30 cellular contexts compared by ENCODE assay signal in the genomic region with DNA sequence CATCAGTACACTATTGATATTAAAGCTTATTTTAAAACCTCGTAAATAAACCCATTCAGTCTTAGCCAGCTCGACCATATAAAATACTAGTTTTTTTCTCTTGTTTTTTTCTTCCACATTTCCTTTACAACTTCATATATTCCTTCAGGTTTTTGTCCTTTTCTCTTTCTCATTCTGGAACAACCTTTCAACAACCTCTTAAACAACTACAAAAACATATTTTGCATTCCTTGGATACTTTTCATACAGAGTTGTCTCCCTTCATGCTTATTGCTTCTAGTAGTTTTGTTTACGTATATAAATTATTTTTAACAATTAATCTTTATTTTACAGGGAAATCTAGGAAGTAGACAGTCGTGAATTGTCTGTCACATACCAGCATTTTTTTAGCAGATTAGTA. TPM values are rescaled to one million over a fixed set of nuclear protein-coding genes. Genes with fewer than 3 reads are reported as not detected.
DNase-seq lines count a peak whose midpoint lies in the region; FAIRE-seq and TF ChIP-seq lines count a peak whose summit lies in the region.
"Had no signal": no experiment of that assay in that cellular context is flagged by ENCODE, and none has a peak within 500 bp of the region (broad histone marks: within the 10 kb centered on the region; RNA-seq: fewer than 3 reads in every experiment).

No MANE protein-coding gene starts in this region.

- no peak overlapping the region for H3K14ac ChIP-seq in neuronal stem cell (ENCODE audit: low read length)

- H3K4me3 Mint-ChIP-seq in HFFc6 (no peak overlapping the region), astrocyte (ENCODE audit: unreplicated experiment) (no peak overlapping the region), nephron (no peak overlapping the region)
- H3K4me3 Mint-ChIP-seq: activated CD8-positive, alpha-beta memory T cell treated with anti-CD3 and anti-CD28 coated beads, Interleukin-2, amount 10 ng/mL, durations not matched to agents 7 days and 5 days; activated T-cell treated with anti-CD3 and anti-CD28 coated beads, Interleukin-2, amount 50 U/mL, for 4 hours had no signal

- H4K20me1 ChIP-seq in astrocyte (ENCODE audit: insufficient read depth, low read length): no peaks in the 10 kb centered on the region

- no peak overlapping the region for H2BK12ac ChIP-seq in neuronal stem cell (ENCODE audit: low read length)

- no peak overlapping the region for H2BK120ac ChIP-seq in neuronal stem cell (ENCODE audit: low read depth, low read length)

- H3K27me3 Mint-ChIP-seq in HFFc6 (ENCODE audit: insufficient read depth): peaks cover 1% of the 10 kb centered on the region; the same call in 1 of the 2 replicates
- no peaks in the 10 kb centered on the region for H3K27me3 Mint-ChIP-seq in astrocyte (ENCODE audit: low read depth, unreplicated experiment)
- no peaks in the 10 kb centered on the region for H3K27me3 Mint-ChIP-seq in nephron (ENCODE audit: low read depth)
- H3K27me3 Mint-ChIP-seq: activated CD8-positive, alpha-beta memory T cell treated with anti-CD3 and anti-CD28 coated beads, Interleukin-2, amount 10 ng/mL, durations not matched to agents 7 days and 5 days had no signal

- H2AFZ ChIP-seq in astrocyte (ENCODE audit: low read depth, low read length) (no peak overlapping the region), neuronal stem cell (ENCODE audit: low read length) (no peak overlapping the region)

- peak overlapping the region; percentile 14 for H3K27ac ChIP-seq in astrocyte (ENCODE audit: low read depth, low read length)
- H3K27ac ChIP-seq in neuronal stem cell (replicated peaks; ENCODE audit: low read length): no peak overlapping the region
- H3K27ac ChIP-seq: body of pancreas, C4-2B, dorsolateral prefrontal cortex, gastrocnemius medialis, pancreas had no signal

- no peak overlapping the region for H3K18ac ChIP-seq in neuronal stem cell (ENCODE audit: low read length)

- H3K36me3 ChIP-seq in astrocyte (ENCODE audit: insufficient read depth, low read length) (no peaks in the 10 kb centered on the region), neuronal stem cell (replicated peaks in 1 of 2; ENCODE audit: control insufficient read depth in 2 of 2, insufficient read depth in 2 of 2, low read length in 2 of 2) (no peaks in the 10 kb centered on the region)
- H3K36me3 ChIP-seq: gastrocnemius medialis, pancreas had no signal

- H3K9me3 ChIP-seq in astrocyte (ENCODE audit: insufficient read depth, low read depth, low read length) (no peaks in the 10 kb centered on the region), neuronal stem cell (replicated peaks in 1 of 2; ENCODE audit: control insufficient read depth in 2 of 2, insufficient read depth in 1 of 2, low read depth in 1 of 2, low read length in 2 of 2) (no peaks in the 10 kb centered on the region)
- H3K9me3 ChIP-seq: body of pancreas, gastrocnemius medialis, pancreas had no signal

- no peak overlapping the region for H2BK15ac ChIP-seq in neuronal stem cell (ENCODE audit: low read length)

- no peaks in the 10 kb centered on the region for H3K79me2 ChIP-seq in astrocyte (ENCODE audit: insufficient read depth, low read length)

- TF ChIP-seq CTCF in HFFc6 (IDR thresholded peaks at IDR 0.05) (no peak), astrocyte (IDR thresholded peaks at IDR 0.05; ENCODE audit: insufficient read depth, low read depth, low read length) (no peak), nephron (IDR thresholded peaks at IDR 0.05; ENCODE audit: unreplicated experiment in 3 of 3) (no peak)

- no peak overlapping the region for H2BK5ac ChIP-seq in neuronal stem cell (ENCODE audit: low read length)

- H3K79me1 ChIP-seq in neuronal stem cell (ENCODE audit: low read depth, low read length): no peaks in the 10 kb centered on the region

- no peak for FAIRE-seq in astrocyte (lab: Jason Lieb, UNC)
- FAIRE-seq: H1, HepG2, pancreas, RCC 7860 had no signal

- H3K23ac ChIP-seq in neuronal stem cell (ENCODE audit: low read depth, low read length, poor library complexity): no peak overlapping the region

- DNase-seq in EL (peak; percentile 31), HFFc6 (no peak), astrocyte (ENCODE audit: low read depth) (peak; percentile 33), neuronal stem cell (ENCODE audit: low spot score) (no peak), NCI-H187 treated with DMSO at 0.1 percent for 48 hours (lab: John Stamatoyannopoulos, UW) (no peak), SK-N-DZ (ENCODE audit: low spot score) (no peak), DMS 273 (lab: John Stamatoyannopoulos, UW; ENCODE audit: unreplicated experiment) (no peak)
- DNase-seq: activated CD4-positive, CD25-positive, alpha-beta regulatory T cell; activated CD8-positive, alpha-beta memory T cell treated with anti-CD3 and anti-CD28 coated beads, Interleukin-2, amount 10 ng/mL, durations not matched to agents 7 days and 5 days; activated gamma-delta T cell treated with Interleukin-2 at 50 U/mL for 16 hours; activated T-cell treated with anti-CD3 and anti-CD28 coated beads, Interleukin-2, amount 50 U/mL, for 4 hours; body of pancreas; cerebellar nuclear complex; DMS79; dorsolateral prefrontal cortex; gastrocnemius medialis; NCI-H146; NCI-H446 treated with DMSO at 0.1 percent for 48 hours; NCI-H82; pancreas; retina; SIG-M5; stimulated activated naive CD4-positive, alpha-beta T cell treated with Interleukin-2 at 50 U/mL for 16 hours; T-helper 1 cell had no signal

- H3K4me2 ChIP-seq in astrocyte (ENCODE audit: low read length) (peak overlapping the region; percentile 7), neuronal stem cell (ENCODE audit: insufficient read depth, low read length, poor library complexity, severe bottlenecking) (no peak overlapping the region)
- H3K4me2 ChIP-seq: smooth muscle cell had no signal

- H3K4me1 ChIP-seq in astrocyte (ENCODE audit: insufficient read depth, low read length): peaks cover 3% of the 10 kb centered on the region
- H3K4me1 ChIP-seq in neuronal stem cell (ENCODE audit: control insufficient read depth in 2 of 2, insufficient read depth in 1 of 2, low read depth in 1 of 2, low read length in 2 of 2): peaks cover 0 to 3% of the 10 kb centered on the region in 2 donors

- H3K9me3 Mint-ChIP-seq in HFFc6 (0 out of 2 replicates have a peak, but pooled peaks cover 6% of the 10 kb centered on the region), astrocyte (ENCODE audit: unreplicated experiment) (no peaks in the 10 kb centered on the region), nephron (peaks cover 7% of the 10 kb centered on the region)

- H3K4ac ChIP-seq in neuronal stem cell (ENCODE audit: low read length): no peak overlapping the region

- H3K4me1 Mint-ChIP-seq in HFFc6 (ENCODE audit: low read depth) (peaks cover 50% of the 10 kb centered on the region), astrocyte (ENCODE audit: low read depth, unreplicated experiment) (peaks cover 17% of the 10 kb centered on the region), nephron (peaks cover 41% of the 10 kb centered on the region)

- H3K4me3 ChIP-seq in astrocyte (ENCODE audit: insufficient read depth, low read depth, low read length) (no peak overlapping the region), neuronal stem cell (ENCODE audit: low read length in 2 of 2) (no peak overlapping the region)
- H3K4me3 ChIP-seq: body of pancreas, dorsolateral prefrontal cortex, gastrocnemius medialis, pancreas, smooth muscle cell had no signal

- H4K8ac ChIP-seq in neuronal stem cell (ENCODE audit: low read depth, low read length): no peak overlapping the region

- WGBS in neuronal stem cell (ENCODE audit: extremely low coverage in 2 of 2, insufficient read length in 2 of 2, insufficient replicate concordance in 1 of 2), 2 donors: 100% methylated on average over 2 of the region's 4 CpGs; no CpG with 5 or more reads in 1 of the 2 donors

- H3K9ac ChIP-seq in astrocyte (ENCODE audit: low read length): no peak overlapping the region
- H3K9ac ChIP-seq in neuronal stem cell (ENCODE audit: low read depth, low read length, poor library complexity): no peak overlapping the region

- H2AK5ac ChIP-seq in neuronal stem cell (ENCODE audit: low read depth, low read length): no peak overlapping the region

- H3K27ac Mint-ChIP-seq in HFFc6 (peak overlapping the region; percentile 0; the same call in 1 of the 2 replicates), astrocyte (ENCODE audit: unreplicated experiment) (no peak overlapping the region), nephron (peak overlapping the region; percentile 21 to 79 (median 58))
- H3K27ac Mint-ChIP-seq: activated CD8-positive, alpha-beta memory T cell treated with anti-CD3 and anti-CD28 coated beads, Interleukin-2, amount 10 ng/mL, durations not matched to agents 7 days and 5 days had no signal

- H3K36me3 Mint-ChIP-seq in HFFc6 (ENCODE audit: low read depth): peaks cover 10% of the 10 kb centered on the region
- H3K36me3 Mint-ChIP-seq in astrocyte (ENCODE audit: low read depth, unreplicated experiment): no peaks in the 10 kb centered on the region
- H3K36me3 Mint-ChIP-seq in nephron (ENCODE audit: low read depth): peaks cover 12% of the 10 kb centered on the region
- H3K36me3 Mint-ChIP-seq: activated CD8-positive, alpha-beta memory T cell treated with anti-CD3 and anti-CD28 coated beads, Interleukin-2, amount 10 ng/mL, durations not matched to agents 7 days and 5 days had no signal

- no peak overlapping the region for H4K91ac ChIP-seq in neuronal stem cell (ENCODE audit: low read depth, low read length, poor library complexity)

- H3K27me3 ChIP-seq in astrocyte (ENCODE audit: insufficient read depth, low read length) (no peaks in the 10 kb centered on the region), neuronal stem cell (ENCODE audit: control insufficient read depth in 3 of 3, insufficient read depth in 3 of 3, low read depth in 1 of 3, low read length in 3 of 3) (no peaks in the 10 kb centered on the region)
- H3K27me3 ChIP-seq: body of pancreas, dorsolateral prefrontal cortex, gastrocnemius medialis, pancreas had no signal

RNA-seq across cellular contexts. Expression of a gene that starts 41.2 kb away (rescaled TPM):
- 10 to 100 TPM; 41.1 to 53.6 (median 48.3) TPM for total RNA-seq in HFFc6 (2021; fragmentation: NEBNext Ultra II Directional; extraction: Animal tissue kit (Norgen Biotek cat#: 25700))
- total RNA-seq in astrocyte: 30.3 and 32.0 TPM in 2 replicates
- 35.3 TPM for polyA plus RNA-seq in neuronal stem cell (2013, experiment 1 of 2)
- 36.3 TPM for polyA plus RNA-seq in neuronal stem cell (2013, experiment 2 of 2)
- polyA plus RNA-seq in SK-N-DZ (2014; cell fraction: cytosol; rRNA removed): 38.0 and 38.1 TPM in 2 replicates
- 21.8 and 26.3 TPM in 2 replicates for polyA plus RNA-seq in SK-N-DZ (2014; cell fraction: nucleus; rRNA removed)

RNA-seq across cellular contexts. Expression of a gene that starts 58.2 kb away (rescaled TPM):
- total RNA-seq in HFFc6 (2021; fragmentation: NEBNext Ultra II Directional; extraction: Animal tissue kit (Norgen Biotek cat#: 25700)): 100 to 1,000 TPM; 200 to 250 (median 220) TPM
- total RNA-seq in astrocyte: 203 and 220 TPM in 2 replicates
- 239 TPM for polyA plus RNA-seq in neuronal stem cell (2013, experiment 1 of 2)
- polyA plus RNA-seq in neuronal stem cell (2013, experiment 2 of 2): 240 TPM
- polyA plus RNA-seq in SK-N-DZ (2014; cell fraction: cytosol; rRNA removed): 341 and 359 TPM in 2 replicates
- 123 and 146 TPM in 2 replicates for polyA plus RNA-seq in SK-N-DZ (2014; cell fraction: nucleus; rRNA removed)

Comparison
In these comparisons a context has a peak if more than half of its experiments do, and no peak if none do; other contexts are left out.
1. DNase-seq: peak in EL (single experiment) and astrocyte (single experiment); none in HFFc6 (single experiment), neuronal stem cell (single experiment), NCI-H187 treated with DMSO at 0.1 percent for 48 hours (single experiment), SK-N-DZ (single experiment) and DMS 273 (single experiment).